Comparison of ENCODE assay signal across 8 cellular contexts in genomic region chr17:879546-879945, GRCh38.
DNase-seq lines count a peak whose midpoint lies in the region; ATAC-seq and TF ChIP-seq lines count a peak whose summit lies in the region.

No MANE protein-coding gene starts in this region.

- 30 to 31% methylated on average over 16 of the region's 16 CpGs for WGBS in lung, 2 donors

- POLR2A ChIA-PET in GM10248 (lab: Yijun Ruan, JAX): no interaction called here

- intact Hi-C loops in dorsolateral prefrontal cortex (cut with DNase I): no loop called here

- H3K27ac ChIP-seq in dorsolateral prefrontal cortex (peak overlapping the region in 33 of 59 donors; percentile 7 to 80 (median 54)), lung (ENCODE audit: low read depth in 1 of 2, low read length in 1 of 2) (peak overlapping the region; percentile 69 to 80)

- CTCF ChIA-PET in GM10248 (lab: Yijun Ruan, JAX): interaction anchor here (0.7 to 2.2 kb wide), 9 partner anchors 10 to 123 kb away, joined by 3 to 14 read pairs (median 4); partner anchors contain the start of gene TIMM22

- DNase-seq in GM10248 (ENCODE audit: extremely low spot score): peak; percentile 77
- DNase-seq in NCI-H187 treated with DMSO at 0.1 percent for 48 hours (lab: John Stamatoyannopoulos, UW): peak; percentile 69
- peak; percentile 80 for DNase-seq in activated CD4-positive, alpha-beta T cell treated with anti-CD3 and anti-CD28 coated beads for 48 hours
- DNase-seq in dorsolateral prefrontal cortex: peak in 1 of 10 donors; percentile 35
- peak; percentile 88 for DNase-seq in lung (ENCODE audit: low spot score)
- peak; percentile 36 for DNase-seq in stimulated activated CD8-positive, alpha-beta memory T cell treated with anti-CD3 and anti-CD28 coated beads, Interleukin-15, amount 100 ng/mL, for 1 hour (ENCODE audit: low read depth)
- DNase-seq in superior temporal gyrus (ENCODE audit: extremely low spot score): no peak

- no peaks in the 10 kb centered on the region for H3K36me3 ChIP-seq in lung (ENCODE audit: control insufficient read depth in 2 of 2, insufficient read depth in 2 of 2, low read length in 2 of 2)

- peaks cover 0 to 2% (median 0%) of the 10 kb centered on the region in 45 donors for H3K27me3 ChIP-seq in dorsolateral prefrontal cortex
- H3K27me3 ChIP-seq in lung (ENCODE audit: control insufficient read depth, insufficient read depth): no peaks in the 10 kb centered on the region

- peak; percentile 56 for TF ChIP-seq CTCF in GM10248 (IDR thresholded peaks at IDR 0.05; ENCODE audit: control extremely low read depth, extremely low read depth, low read depth, missing control alignments)
- peak in 47 of 56 donors; percentile 9 to 60 (median 40) for TF ChIP-seq CTCF in dorsolateral prefrontal cortex (IDR thresholded peaks at IDR 0.05 in 54 of 56, conservative IDR thresholded peaks at IDR 0.05 in 2 of 56; ENCODE audit: low read depth in 1 of 56, partially characterized antibody in 56 of 56)
- peak; percentile 28 for TF ChIP-seq CTCF in lung (IDR thresholded peaks at IDR 0.05; ENCODE audit: control extremely low read depth, extremely low read depth)

- H3K4me3 ChIP-seq in dorsolateral prefrontal cortex: no peak overlapping the region
- H3K4me3 ChIP-seq in lung: no peak overlapping the region

- peaks cover 13 to 21% of the 10 kb centered on the region in 2 donors for H3K4me1 ChIP-seq in lung (ENCODE audit: control insufficient read depth in 2 of 2, insufficient read depth in 2 of 2, low read length in 2 of 2)

- ATAC-seq in lung (ENCODE audit: insufficient read depth, low FRiP score) (peak; percentile 71), HG02884 (IDR thresholded peaks at IDR 0.05; ENCODE audit: unreplicated experiment) (no peak)

- no peaks in the 10 kb centered on the region for H3K9me3 ChIP-seq in lung (ENCODE audit: control insufficient read depth in 2 of 2, insufficient read depth in 1 of 2, low read length in 1 of 2)
